Comparison of ENCODE assay signal across 23 cellular contexts in genomic region chr5:115939059-115939458, GRCh38. TPM values are rescaled to one million over a fixed set of nuclear protein-coding genes. Genes with fewer than 3 reads are reported as not detected.
DNase-seq lines count a peak whose midpoint lies in the region; ATAC-seq, FAIRE-seq and TF ChIP-seq lines count a peak whose summit lies in the region.
"Had no signal": no experiment of that assay in that cellular context is flagged by ENCODE, and none has a peak within 500 bp of the region (broad histone marks: within the 10 kb centered on the region; RNA-seq: fewer than 3 reads in every experiment).

No MANE protein-coding gene starts in this region.

- no peaks in the 10 kb centered on the region for H3K27me3 ChIP-seq in HAP-1 (ENCODE audit: low read depth)
- H3K27me3 ChIP-seq in RWPE2 (ENCODE audit: insufficient read depth, poor library complexity, severe bottlenecking), result no peaks in the 10 kb centered on the region
- no peaks in the 10 kb centered on the region for H3K27me3 ChIP-seq in keratinocyte (ENCODE audit: control insufficient read depth, extremely low read depth, insufficient read depth, low read length)

- no peak for TF ChIP-seq CTCF in RWPE2 (IDR thresholded peaks at IDR 0.05; ENCODE audit: poor library complexity, severe bottlenecking)
- TF ChIP-seq CTCF in keratinocyte (optimal IDR thresholded peaks at IDR 0.05 in 1 of 3, IDR thresholded peaks at IDR 0.05 in 1 of 3, conservative IDR thresholded peaks at IDR 0.05 in 1 of 3; ENCODE audit: extremely low read depth in 1 of 3, insufficient read depth in 2 of 3, low read length in 3 of 3), result no peak

- no peak overlapping the region for H3K4me3 ChIP-seq in HAP-1
- no peak overlapping the region for H3K4me3 ChIP-seq in RWPE2 (ENCODE audit: severe bottlenecking)
- H3K4me3 ChIP-seq in keratinocyte (ENCODE audit: control insufficient read depth in 2 of 3, extremely low read depth in 1 of 3, insufficient read depth in 2 of 3, low read depth in 1 of 3, low read length in 3 of 3), result no peak overlapping the region
- H3K4me3 ChIP-seq: A549 had no signal

- peak; percentile 9; the same call in 1 of the 3 replicates for ATAC-seq in RWPE2 (ENCODE audit: low read depth)
- no peak for ATAC-seq in HG02938 (IDR thresholded peaks at IDR 0.05; ENCODE audit: unreplicated experiment)
- no peak for ATAC-seq in GM18861 (IDR thresholded peaks at IDR 0.05; ENCODE audit: unreplicated experiment)
- ATAC-seq: A549 had no signal

- dilution Hi-C loops in keratinocyte (cut with MboI; ENCODE audit: extremely low pct_ligation_motif_present, low sequenced_read_pairs), result no loop called here

- H3K4me1 ChIP-seq in HAP-1 (peaks cover 4% of the 10 kb centered on the region), RWPE2 (ENCODE audit: insufficient read depth, poor library complexity, severe bottlenecking) (peaks cover 4% of the 10 kb centered on the region), keratinocyte (ENCODE audit: control insufficient read depth, extremely low read depth, insufficient read depth, low read length) (peaks cover 8% of the 10 kb centered on the region)
- H3K4me1 ChIP-seq: A549, Caco-2 had no signal

- FAIRE-seq in keratinocyte (lab: Jason Lieb, UNC), result peak; percentile 51
- FAIRE-seq: A549, G401.6, GM12891 had no signal

- no peak overlapping the region for H3K4me2 ChIP-seq in keratinocyte (ENCODE audit: control insufficient read depth, extremely low read depth, insufficient read depth, low read depth, low read length)
- H3K4me2 ChIP-seq: A549, KMS-11 had no signal

- DNase-seq in A172 (ENCODE audit: low spot score) (peak; percentile 50), HAP-1 (ENCODE audit: low spot score in 2 of 2) (peak; percentile 30 to 32), RWPE2 (ENCODE audit: low spot score) (no peak), keratinocyte (ENCODE audit: low read depth, low spot score) (no peak), islet precursor cell (no peak)
- no peak for DNase-seq in stimulated activated naive CD4-positive, alpha-beta T cell (lab: John Stamatoyannopoulos, UW)
- DNase-seq: Caco-2, DMS53, GOT3, MM.1S, NCI-H1105 treated with DMSO at 0.1 percent for 48 hours, NCI-H187 treated with DMSO at 0.1 percent for 48 hours, NCI-H2171 treated with DMSO at 0.1 percent for 48 hours, NCI-H510A had no signal

- H3K9ac ChIP-seq in keratinocyte (ENCODE audit: control insufficient read depth, extremely low read depth, insufficient read depth, low read length), result no peak overlapping the region
- H3K9ac ChIP-seq: KMS-11 had no signal

- H3K27ac ChIP-seq in RWPE2 (ENCODE audit: poor library complexity, severe bottlenecking), result no peak overlapping the region
- H3K27ac ChIP-seq in keratinocyte (ENCODE audit: control insufficient read depth, insufficient read depth, low read length), result no peak overlapping the region
- H3K27ac ChIP-seq: A549, KMS-11, RWPE1 had no signal

- H3K9me1 ChIP-seq in keratinocyte (ENCODE audit: control insufficient read depth, extremely low read depth, insufficient read depth, low read length), result no peaks in the 10 kb centered on the region

- H3K9me3 ChIP-seq in HAP-1 (no peaks in the 10 kb centered on the region), RWPE2 (ENCODE audit: severe bottlenecking) (no peaks in the 10 kb centered on the region), keratinocyte (ENCODE audit: control insufficient read depth, low read depth, low read length) (no peaks in the 10 kb centered on the region)
- H3K9me3 ChIP-seq: A549, Caco-2 had no signal

- H3K36me3 ChIP-seq in HAP-1 (replicated peaks), result no peaks in the 10 kb centered on the region
- no peaks in the 10 kb centered on the region for H3K36me3 ChIP-seq in RWPE2 (ENCODE audit: low read depth)
- no peaks in the 10 kb centered on the region for H3K36me3 ChIP-seq in keratinocyte (ENCODE audit: control insufficient read depth in 2 of 2, extremely low read depth in 1 of 2, insufficient read depth in 2 of 2, low read length in 2 of 2)

- in situ Hi-C loops in HAP-1 (cut with MboI; ENCODE audit: low sequenced_read_pairs), result no loop called here

- no peak overlapping the region for H2AFZ ChIP-seq in keratinocyte (ENCODE audit: control insufficient read depth, low read length)

- no peaks in the 10 kb centered on the region for H3K79me2 ChIP-seq in keratinocyte (ENCODE audit: control insufficient read depth, insufficient read depth, low read length)

- H4K20me1 ChIP-seq in keratinocyte (ENCODE audit: control insufficient read depth, extremely low read depth, insufficient read depth, low read length), result no peaks in the 10 kb centered on the region

RNA-seq across cellular contexts. Expression of gene LVRN, which starts 23.2 kb away (rescaled TPM):
- total RNA-seq in A172 (2014; rRNA removed; shearing (Covaris generic)), result 0.09 TPM in 1 of 2 replicates, not detected in the other
- polyA plus RNA-seq in keratinocyte, result 0.05 to 0.23 TPM (median 0.08 TPM) in 3 replicates
- 1.3 TPM for polyA plus RNA-seq in keratinocyte (2011; ENCODE audit: low read depth)
- 0.13 and 0.16 TPM in 2 replicates for polyA plus RNA-seq in keratinocyte (2011; cell fraction: cytosol; rRNA removed)
- 0.46 and 0.57 TPM in 2 replicates for polyA plus RNA-seq in keratinocyte (2011; cell fraction: nucleus; rRNA removed)
- 0.03 and 0.58 TPM in 2 replicates for polyA plus RNA-seq in keratinocyte (2012; ENCODE audit: low replicate concordance)
- polyA minus RNA-seq in keratinocyte, result 0.53 TPM in 1 of 3 replicates, not detected in the others
- not detected for polyA minus RNA-seq in keratinocyte (2011; cell fraction: cytosol; rRNA and poly(A)+ RNA removed)
- polyA minus RNA-seq in keratinocyte (2011; cell fraction: nucleus; rRNA and poly(A)+ RNA removed), result 0.21 and 0.39 TPM in 2 replicates
- total RNA-seq: OCI-LY7 had no signal
- polyA plus RNA-seq: CD14-positive monocyte had no signal

Comparison
In these comparisons a context has a peak if more than half of its experiments do, and no peak if none do; other contexts are left out.
1. DNase-seq: peak in A172 (single experiment) and HAP-1 (2 of 2); none in RWPE2 (single experiment), keratinocyte (single experiment), islet precursor cell (single experiment) and stimulated activated naive CD4-positive, alpha-beta T cell (0 of 6).